28 cellular contexts compared by ENCODE assay signal in the genomic region with DNA sequence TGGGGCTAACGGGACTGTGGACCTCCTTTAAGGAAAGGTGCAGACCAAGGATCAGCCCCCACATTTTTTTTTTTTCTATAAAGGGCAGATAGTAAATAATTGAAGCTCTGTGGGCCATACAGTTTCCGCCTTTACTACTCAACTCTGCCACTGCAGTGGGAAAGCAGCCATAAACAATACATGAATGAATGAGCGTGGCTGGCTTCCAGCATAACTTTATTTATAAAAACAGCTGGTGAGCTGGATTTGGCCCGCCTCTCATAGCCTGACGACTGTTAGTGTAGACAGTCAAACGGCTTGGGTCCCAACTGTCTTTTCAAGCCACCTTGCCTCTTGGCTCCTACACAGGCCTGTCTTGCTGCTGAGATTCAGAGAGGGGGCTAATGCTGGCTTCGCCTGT.
DNase-seq lines count a peak whose midpoint lies in the region; ATAC-seq, FAIRE-seq and TF ChIP-seq lines count a peak whose summit lies in the region.
"Had no signal": no experiment of that assay in that cellular context is flagged by ENCODE, and none has a peak within 500 bp of the region (broad histone marks: within the 10 kb centered on the region; RNA-seq: fewer than 3 reads in every experiment).

No MANE protein-coding gene starts in this region.

- ATAC-seq in mucosa of descending colon, result peak; percentile 23
- ATAC-seq in activated CD8-positive, alpha-beta T cell treated with anti-CD3 and anti-CD28 coated beads, Interleukin-2, amount 10 ng/mL, durations not matched to agents 7 days and 5 days, result no peak
- ATAC-seq: activated T-helper 17 cell treated with anti-CD3 and anti-CD28 coated beads, Interleukin-2, amount 50 U/mL, for 72 hours; heart right ventricle; pancreas; T-cell had no signal

- no peaks in the 10 kb centered on the region for H3K9me3 Mint-ChIP-seq in activated CD8-positive, alpha-beta T cell treated with anti-CD3 and anti-CD28 coated beads, Interleukin-2, amount 10 ng/mL, durations not matched to agents 7 days and 5 days (ENCODE audit: insufficient read depth)
- H3K9me3 Mint-ChIP-seq: activated T-helper 17 cell treated with anti-CD3 and anti-CD28 coated beads, Interleukin-2, amount 50 U/mL, for 72 hours; GM23338; neural crest cell; T-cell; type B pancreatic cell had no signal

- intact Hi-C loops in mucosa of descending colon (cut with DNase I, micrococcal nuclease), result no loop called here

- peaks cover 0 to 2% of the 10 kb centered on the region in 2 donors for H3K27me3 ChIP-seq in small intestine (ENCODE audit: control insufficient read depth in 2 of 2, insufficient read depth in 2 of 2, low read length in 2 of 2)
- H3K27me3 ChIP-seq: pancreas had no signal

- WGBS in small intestine, 3 donors, result 65 to 72% (median 70%) methylated on average over 7 of the region's 7 CpGs

- CTCF ChIA-PET in activated CD8-positive, alpha-beta T cell treated with anti-CD3 and anti-CD28 coated beads, Interleukin-2, amount 10 ng/mL, durations not matched to agents 7 days and 5 days (lab: Charles Lee), result no interaction called here

- no peaks in the 10 kb centered on the region for H3K4me1 Mint-ChIP-seq in activated CD8-positive, alpha-beta T cell treated with anti-CD3 and anti-CD28 coated beads, Interleukin-2, amount 10 ng/mL, durations not matched to agents 7 days and 5 days (ENCODE audit: low read depth)
- H3K4me1 Mint-ChIP-seq: activated T-helper 17 cell treated with anti-CD3 and anti-CD28 coated beads, Interleukin-2, amount 50 U/mL, for 72 hours; neural crest cell had no signal

- H3K4me3 Mint-ChIP-seq in activated CD8-positive, alpha-beta T cell treated with anti-CD3 and anti-CD28 coated beads, Interleukin-2, amount 10 ng/mL, durations not matched to agents 7 days and 5 days, result no peak overlapping the region
- H3K4me3 Mint-ChIP-seq: activated T-helper 17 cell treated with anti-CD3 and anti-CD28 coated beads, Interleukin-2, amount 50 U/mL, for 72 hours; GM23338; neural crest cell; T-cell; type B pancreatic cell had no signal

- no peaks in the 10 kb centered on the region for H3K4me1 ChIP-seq in mucosa of descending colon (ENCODE audit: low read depth)
- H3K4me1 ChIP-seq in small intestine (ENCODE audit: control insufficient read depth in 2 of 2, insufficient read depth in 1 of 2, low read depth in 1 of 2, low read length in 1 of 2), result no peaks in the 10 kb centered on the region
- H3K4me1 ChIP-seq: heart right ventricle, pancreas, spleen had no signal

- H3K27ac Mint-ChIP-seq in activated CD8-positive, alpha-beta T cell treated with anti-CD3 and anti-CD28 coated beads, Interleukin-2, amount 10 ng/mL, durations not matched to agents 7 days and 5 days, result no peak overlapping the region
- H3K27ac Mint-ChIP-seq: activated T-helper 17 cell treated with anti-CD3 and anti-CD28 coated beads, Interleukin-2, amount 50 U/mL, for 72 hours; GM23338; T-cell; type B pancreatic cell had no signal

- TF ChIP-seq RAD21 in Ishikawa (IDR thresholded peaks at IDR 0.05; ENCODE audit: low read depth), result no peak

- H3K36me3 ChIP-seq in mucosa of descending colon (ENCODE audit: low read depth) (no peaks in the 10 kb centered on the region), small intestine (ENCODE audit: control insufficient read depth in 2 of 2, insufficient read depth in 2 of 2, low read length in 2 of 2) (no peaks in the 10 kb centered on the region)
- H3K36me3 ChIP-seq: heart right ventricle, pancreas, spleen had no signal

- no peak for FAIRE-seq in small intestine (lab: Jason Lieb, UNC)
- FAIRE-seq: bronchial epithelial cell, pancreas had no signal

- H3K27ac ChIP-seq in small intestine (ENCODE audit: low read depth in 1 of 2, low read length in 1 of 2), result no peak overlapping the region
- H3K27ac ChIP-seq: C4-2B, heart right ventricle, pancreas, spleen had no signal

- no peaks in the 10 kb centered on the region for H3K9me3 ChIP-seq in mucosa of descending colon
- H3K9me3 ChIP-seq in small intestine (ENCODE audit: control insufficient read depth, low read depth), result no peaks in the 10 kb centered on the region
- H3K9me3 ChIP-seq: heart right ventricle, pancreas, spleen had no signal

- 0 out of 2 replicates have a peak, but pooled peaks have one; percentile 10 for TF ChIP-seq EP300 in Ishikawa (IDR thresholded peaks at IDR 0.05; ENCODE audit: borderline replicate concordance)

- no peaks in the 10 kb centered on the region for H3K36me3 Mint-ChIP-seq in activated CD8-positive, alpha-beta T cell treated with anti-CD3 and anti-CD28 coated beads, Interleukin-2, amount 10 ng/mL, durations not matched to agents 7 days and 5 days (ENCODE audit: low read depth)
- H3K36me3 Mint-ChIP-seq: T-cell, type B pancreatic cell had no signal

- DNase-seq in COR-L47 (lab: John Stamatoyannopoulos, UW) (peak; percentile 44), NCI-H69 (lab: John Stamatoyannopoulos, UW) (peak; percentile 12), mucosa of descending colon (peak in 1 of 3 donors; percentile 31), small intestine (no peak), superior temporal gyrus (ENCODE audit: extremely low spot score) (no peak)
- no peak for DNase-seq in activated CD8-positive, alpha-beta T cell treated with anti-CD3 and anti-CD28 coated beads, Interleukin-2, amount 10 ng/mL, durations not matched to agents 7 days and 5 days
- DNase-seq: activated CD4-positive, alpha-beta T cell treated with anti-CD3 and anti-CD28 coated beads, Interleukin-2, amount 50 U/mL, for 4 hours; activated CD4-positive, CD25-positive, alpha-beta regulatory T cell; activated CD8-positive, alpha-beta memory T cell treated with anti-CD3 and anti-CD28 coated beads, Interleukin-2, amount 50 U/mL, for 4 hours; activated naive CD4-positive, alpha-beta T cell treated with anti-CD3 and anti-CD28 coated beads, Interleukin-2, amount 50 U/mL, for 16 hours; Calu3; effector CD8-positive, alpha-beta T cell; EL; heart right ventricle; Kasumi-1; kidney glomerular epithelial cell; NCI-H774; pancreas; spleen; T-cell had no signal

- TF ChIP-seq CTCF in mucosa of descending colon (IDR thresholded peaks at IDR 0.05), result no peak

- POLR2A ChIA-PET in activated CD8-positive, alpha-beta T cell treated with anti-CD3 and anti-CD28 coated beads, Interleukin-2, amount 10 ng/mL, durations not matched to agents 7 days and 5 days (lab: Charles Lee), result no interaction called here

- no peaks in the 10 kb centered on the region for H3K27me3 Mint-ChIP-seq in activated CD8-positive, alpha-beta T cell treated with anti-CD3 and anti-CD28 coated beads, Interleukin-2, amount 10 ng/mL, durations not matched to agents 7 days and 5 days (ENCODE audit: low read depth)

- H3K4me3 ChIP-seq in mucosa of descending colon, result no peak overlapping the region
- no peak overlapping the region for H3K4me3 ChIP-seq in small intestine (ENCODE audit: low read depth in 1 of 2, low read length in 2 of 2)
- H3K4me3 ChIP-seq: GM23338, heart right ventricle, lung, pancreas, spleen had no signal

TF ChIP-seq in Ishikawa, 13 proteins besides CTCF, POLR2A, EP300 and RAD21:
- TF ChIP-seq FOXM1 (IDR thresholded peaks at IDR 0.05; ENCODE audit: borderline replicate concordance, low read depth) (no peak), MAX (IDR thresholded peaks at IDR 0.05) (no peak), ZBTB7A (IDR thresholded peaks at IDR 0.05; ENCODE audit: low read depth) (no peak), CREB1 (IDR thresholded peaks at IDR 0.05; ENCODE audit: low read depth) (no peak), YY1 (IDR thresholded peaks at IDR 0.05; ENCODE audit: low read depth) (no peak), TEAD4 (IDR thresholded peaks at IDR 0.05) (no peak), REST (IDR thresholded peaks at IDR 0.05; ENCODE audit: low read depth) (no peak), TAF1 (IDR thresholded peaks at IDR 0.05; ENCODE audit: low read depth) (no peak), TCF12 (IDR thresholded peaks at IDR 0.05; ENCODE audit: low read depth) (peak; percentile 30; the same call in 1 of the 2 replicates), CEBPB (IDR thresholded peaks at IDR 0.05) (no peak), EGR1 (IDR thresholded peaks at IDR 0.05) (no peak), NFIC (IDR thresholded peaks at IDR 0.05) (peak; percentile 66)
- TF ChIP-seq, protein P1, sequence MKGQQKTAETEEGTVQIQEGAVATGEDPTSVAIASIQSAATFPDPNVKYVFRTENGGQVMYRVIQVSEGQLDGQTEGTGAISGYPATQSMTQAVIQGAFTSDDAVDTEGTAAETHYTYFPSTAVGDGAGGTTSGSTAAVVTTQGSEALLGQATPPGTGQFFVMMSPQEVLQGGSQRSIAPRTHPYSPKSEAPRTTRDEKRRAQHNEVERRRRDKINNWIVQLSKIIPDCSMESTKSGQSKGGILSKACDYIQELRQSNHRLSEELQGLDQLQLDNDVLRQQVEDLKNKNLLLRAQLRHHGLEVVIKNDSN (IDR thresholded peaks at IDR 0.05), result no peak

Comparison
In these comparisons a context has a peak if more than half of its experiments do, and no peak if none do; other contexts are left out.
1. DNase-seq: peak in COR-L47 (single experiment) and NCI-H69 (single experiment); none in activated CD8-positive, alpha-beta T cell treated with anti-CD3 and anti-CD28 coated beads, Interleukin-2, amount 10 ng/mL, durations not matched to agents 7 days and 5 days (single experiment), small intestine (single experiment) and superior temporal gyrus (single experiment).